ENCODE assay signal across 33 cellular contexts in genomic region chr15:75356539-75356938, GRCh38.
"Had no signal": no experiment of that assay in that cellular context is flagged by ENCODE, and none has a peak within 500 bp of the region (broad histone marks: within the 10 kb centered on the region; RNA-seq: fewer than 3 reads in every experiment).

No MANE protein-coding gene starts in this region.

- DNase-seq: activated B cell treated with CpG ODN at 0.5 μM for 24 hours; activated CD4-positive, alpha-beta memory T cell treated with anti-CD3 and anti-CD28 coated beads, Interleukin-2, amount 10 ng/mL, durations not matched to agents 7 days and 5 days; activated CD4-positive, alpha-beta T cell treated with anti-CD3 and anti-CD28 coated beads for 1 hour; activated CD4-positive, alpha-beta T cell treated with anti-CD3 and anti-CD28 coated beads for 48 hours; activated CD8-positive, alpha-beta memory T cell treated with anti-CD3 and anti-CD28 coated beads for 24 hours; activated CD8-positive, alpha-beta memory T cell treated with anti-CD3 and anti-CD28 coated beads, Interleukin-2, amount 10 ng/mL, durations not matched to agents 7 days and 5 days; activated CD8-positive, alpha-beta memory T cell treated with anti-CD3 and anti-CD28 coated beads, Interleukin-2, amount 50 U/mL, for 48 hours; activated gamma-delta T cell treated with Interleukin-2 at 50 U/mL for 16 hours; activated naive CD4-positive, alpha-beta T cell treated with anti-CD3 and anti-CD28 coated beads for 36 hours; activated T-cell treated with anti-CD3 and anti-CD28 coated beads, Interleukin-2, amount 50 U/mL, for 72 hours; adrenal gland; body of pancreas; MM.1S; MV-4-11; NCI-H1092; NCI-H1436 treated with DMSO at 0.1 percent for 48 hours; NCI-H1694 treated with DMSO at 0.1 percent for 48 hours; NCI-H2029; NCI-H345; NCI-H524 treated with DMSO at 0.1 percent for 48 hours; RPMI8226; SIG-M5; SW 1271; T-helper 1 cell; T-helper 2 cell; T-helper 9 cell had no signal

- H3K4me1 ChIP-seq: body of pancreas, breast epithelium had no signal

- H3K27ac ChIP-seq: adrenal gland, body of pancreas, breast epithelium, KMS-11, VCaP had no signal

- H3K4me2 ChIP-seq: KMS-11 had no signal

- H3K9ac ChIP-seq: KMS-11 had no signal

- H3K27me3 ChIP-seq: adrenal gland, body of pancreas, breast epithelium had no signal

- ATAC-seq: activated CD8-positive, alpha-beta memory T cell treated with anti-CD3 and anti-CD28 coated beads, Interleukin-2, amount 10 ng/mL, durations not matched to agents 7 days and 5 days; activated naive CD4-positive, alpha-beta T cell treated with anti-CD3 and anti-CD28 coated beads, Interleukin-2, amount 50 U/mL, for 72 hours; activated T-cell treated with anti-CD3 and anti-CD28 coated beads, Interleukin-2, amount 50 U/mL, for 72 hours; activated T-helper 17 cell treated with anti-CD3 and anti-CD28 coated beads, Interleukin-2, amount 50 U/mL, for 72 hours; body of pancreas; Panc1 had no signal

- H3K9me3 ChIP-seq: adrenal gland, body of pancreas, breast epithelium had no signal

- H3K4me3 ChIP-seq: adrenal gland, body of pancreas, breast epithelium had no signal

- FAIRE-seq: astrocyte had no signal
